In genomic region chr9:4740373-4740622, GRCh38 we compare ENCODE assay signal across 8 cellular contexts. TPM values are rescaled to one million over a fixed set of nuclear protein-coding genes. Genes with fewer than 3 reads are reported as not detected.
DNase-seq lines count a peak whose midpoint lies in the region; ATAC-seq, FAIRE-seq and TF ChIP-seq lines count a peak whose summit lies in the region.

No MANE protein-coding gene starts in this region.

- peak overlapping the region; percentile 90 for H2AFZ ChIP-seq in keratinocyte (ENCODE audit: control insufficient read depth, low read length)

- no peaks in the 10 kb centered on the region for H3K36me3 ChIP-seq in keratinocyte (ENCODE audit: control insufficient read depth in 2 of 2, extremely low read depth in 1 of 2, insufficient read depth in 2 of 2, low read length in 2 of 2)

- H3K36me3 Mint-ChIP-seq in activated T-cell treated with anti-CD3 and anti-CD28 coated beads, Interleukin-2, amount 50 U/mL, for 72 hours (ENCODE audit: insufficient read depth in 2 of 2) = peaks cover 6 to 7% of the 10 kb centered on the region in 2 donors
- peaks cover 9 to 15% of the 10 kb centered on the region in 2 donors for H3K36me3 Mint-ChIP-seq in activated naive CD4-positive, alpha-beta T cell treated with anti-CD3 and anti-CD28 coated beads, Interleukin-2, amount 50 U/mL, for 72 hours

- peak overlapping the region; percentile 87 to 94 for H3K4me3 Mint-ChIP-seq in activated T-cell treated with anti-CD3 and anti-CD28 coated beads, Interleukin-2, amount 50 U/mL, for 72 hours

- no peaks in the 10 kb centered on the region for H3K27me3 ChIP-seq in keratinocyte (ENCODE audit: control insufficient read depth, extremely low read depth, insufficient read depth, low read length)

- peaks cover 1 to 3% of the 10 kb centered on the region in 2 donors for H3K9me3 Mint-ChIP-seq in activated T-cell treated with anti-CD3 and anti-CD28 coated beads, Interleukin-2, amount 50 U/mL, for 72 hours
- H3K9me3 Mint-ChIP-seq in activated naive CD4-positive, alpha-beta T cell treated with anti-CD3 and anti-CD28 coated beads, Interleukin-2, amount 50 U/mL, for 72 hours = no peaks in the 10 kb centered on the region

- peaks cover 46% of the 10 kb centered on the region for H3K4me1 Mint-ChIP-seq in activated T-cell treated with anti-CD3 and anti-CD28 coated beads, Interleukin-2, amount 50 U/mL, for 72 hours (ENCODE audit: low read depth)

- peak overlapping the region; percentile 85 for H3K27ac ChIP-seq in keratinocyte (ENCODE audit: control insufficient read depth, insufficient read depth, low read length)

- FAIRE-seq in keratinocyte (lab: Jason Lieb, UNC) = no peak

- dilution Hi-C loops in keratinocyte (cut with MboI; ENCODE audit: extremely low pct_ligation_motif_present, low sequenced_read_pairs) = no loop called here

- H3K9ac ChIP-seq in keratinocyte (ENCODE audit: control insufficient read depth, extremely low read depth, insufficient read depth, low read length) = peak overlapping the region; percentile 85

- peaks cover 41% of the 10 kb centered on the region for H3K79me2 ChIP-seq in keratinocyte (ENCODE audit: control insufficient read depth, insufficient read depth, low read length)

- no peaks in the 10 kb centered on the region for H3K9me3 ChIP-seq in keratinocyte (ENCODE audit: control insufficient read depth, low read depth, low read length)

- H3K4me3 ChIP-seq in keratinocyte (ENCODE audit: control insufficient read depth in 2 of 3, extremely low read depth in 1 of 3, insufficient read depth in 2 of 3, low read depth in 1 of 3, low read length in 3 of 3) = peak overlapping the region; percentile 71 to 83 (median 77)

- no peak for TF ChIP-seq CTCF in keratinocyte (optimal IDR thresholded peaks at IDR 0.05 in 1 of 3, IDR thresholded peaks at IDR 0.05 in 1 of 3, conservative IDR thresholded peaks at IDR 0.05 in 1 of 3; ENCODE audit: extremely low read depth in 1 of 3, insufficient read depth in 2 of 3, low read length in 3 of 3)

- no peaks in the 10 kb centered on the region for H4K20me1 ChIP-seq in keratinocyte (ENCODE audit: control insufficient read depth, extremely low read depth, insufficient read depth, low read length)

- peak overlapping the region; percentile 97 for H3K27ac Mint-ChIP-seq in activated T-cell treated with anti-CD3 and anti-CD28 coated beads, Interleukin-2, amount 50 U/mL, for 72 hours
- peak overlapping the region; percentile 93 to 95 for H3K27ac Mint-ChIP-seq in activated naive CD4-positive, alpha-beta T cell treated with anti-CD3 and anti-CD28 coated beads, Interleukin-2, amount 50 U/mL, for 72 hours

- H3K4me1 ChIP-seq in keratinocyte (ENCODE audit: control insufficient read depth, extremely low read depth, insufficient read depth, low read length) = peaks cover 23% of the 10 kb centered on the region

- no peak for ATAC-seq in activated T-cell treated with anti-CD3 and anti-CD28 coated beads, Interleukin-2, amount 50 U/mL, for 72 hours (replicated peaks in 1 of 2)
- no peak for ATAC-seq in activated naive CD4-positive, alpha-beta T cell treated with anti-CD3 and anti-CD28 coated beads, Interleukin-2, amount 50 U/mL, for 72 hours
- ATAC-seq in HG02970 (IDR thresholded peaks at IDR 0.05; ENCODE audit: low FRiP score, unreplicated experiment) = no peak

- H3K4me2 ChIP-seq in keratinocyte (ENCODE audit: control insufficient read depth, extremely low read depth, insufficient read depth, low read depth, low read length) = peak overlapping the region; percentile 83

- H3K9me1 ChIP-seq in keratinocyte (ENCODE audit: control insufficient read depth, extremely low read depth, insufficient read depth, low read length) = no peaks in the 10 kb centered on the region

- no peaks in the 10 kb centered on the region for H3K27me3 Mint-ChIP-seq in activated T-cell treated with anti-CD3 and anti-CD28 coated beads, Interleukin-2, amount 50 U/mL, for 72 hours (ENCODE audit: low read depth)

- DNase-seq in activated T-cell treated with anti-CD3 and anti-CD28 coated beads, Interleukin-2, amount 50 U/mL, for 72 hours = no peak
- no peak for DNase-seq in activated T-cell treated with anti-CD3 and anti-CD28 coated beads, Interleukin-2, amount 50 U/mL, for 48 hours
- DNase-seq in activated naive CD4-positive, alpha-beta T cell treated with anti-CD3 and anti-CD28 coated beads, Interleukin-2, amount 50 U/mL, for 72 hours (ENCODE audit: low spot score in 2 of 2) = no peak
- DNase-seq in keratinocyte (ENCODE audit: low read depth, low spot score) (no peak), superior temporal gyrus (ENCODE audit: extremely low spot score) (peak; percentile 56), epidermal melanocyte (ENCODE audit: insufficient read length, low spot score) (no peak)
- DNase-seq in activated CD4-positive, CD25-positive, alpha-beta regulatory T cell (lab: John Stamatoyannopoulos, UW) = no peak

RNA-seq across cellular contexts. Expression of gene AK3, which starts 0.7 kb away (rescaled TPM):
- 10 to 100 TPM; 36.9 to 37.1 TPM for total RNA-seq in activated T-cell treated with anti-CD3 and anti-CD28 coated beads, Interleukin-2, amount 50 U/mL, for 72 hours
- total RNA-seq in activated naive CD4-positive, alpha-beta T cell treated with anti-CD3 and anti-CD28 coated beads, Interleukin-2, amount 50 U/mL, for 72 hours = 10 to 100 TPM; 37.5 to 44.9 TPM
- 28.5 to 45.8 TPM (median 37.6 TPM) in 3 replicates for polyA plus RNA-seq in keratinocyte
- polyA plus RNA-seq in keratinocyte (2011; ENCODE audit: low read depth) = 21.6 TPM
- 37.0 and 60.6 TPM in 2 replicates for polyA plus RNA-seq in keratinocyte (2011; cell fraction: cytosol; rRNA removed)
- 21.2 and 22.8 TPM in 2 replicates for polyA plus RNA-seq in keratinocyte (2011; cell fraction: nucleus; rRNA removed)
- polyA plus RNA-seq in keratinocyte (2012; ENCODE audit: low replicate concordance) = 32.1 and 40.5 TPM in 2 replicates
- polyA minus RNA-seq in keratinocyte = 11.9 to 20.8 TPM (median 18.3 TPM) in 3 replicates
- polyA minus RNA-seq in keratinocyte (2011; cell fraction: cytosol; rRNA and poly(A)+ RNA removed) = 66.0 TPM
- polyA minus RNA-seq in keratinocyte (2011; cell fraction: nucleus; rRNA and poly(A)+ RNA removed) = 12.0 and 17.7 TPM in 2 replicates

RNA-seq across cellular contexts. Expression of gene RCL1, which starts 52.4 kb away (rescaled TPM):
- total RNA-seq in activated T-cell treated with anti-CD3 and anti-CD28 coated beads, Interleukin-2, amount 50 U/mL, for 72 hours = 10 to 100 TPM; 29.7 to 38.8 TPM
- 10 to 100 TPM; 18.2 to 32.0 TPM for total RNA-seq in activated naive CD4-positive, alpha-beta T cell treated with anti-CD3 and anti-CD28 coated beads, Interleukin-2, amount 50 U/mL, for 72 hours
- 13.7 to 21.0 TPM (median 16.6 TPM) in 3 replicates for polyA plus RNA-seq in keratinocyte
- 21.1 TPM for polyA plus RNA-seq in keratinocyte (2011; ENCODE audit: low read depth)
- 18.2 and 21.6 TPM in 2 replicates for polyA plus RNA-seq in keratinocyte (2011; cell fraction: cytosol; rRNA removed)
- polyA plus RNA-seq in keratinocyte (2011; cell fraction: nucleus; rRNA removed) = 29.8 and 32.5 TPM in 2 replicates
- polyA plus RNA-seq in keratinocyte (2012; ENCODE audit: low replicate concordance) = 15.4 and 23.0 TPM in 2 replicates
- 20.6 to 25.4 TPM (median 22.2 TPM) in 3 replicates for polyA minus RNA-seq in keratinocyte
- 9.0 TPM for polyA minus RNA-seq in keratinocyte (2011; cell fraction: cytosol; rRNA and poly(A)+ RNA removed)
- 15.4 and 18.4 TPM in 2 replicates for polyA minus RNA-seq in keratinocyte (2011; cell fraction: nucleus; rRNA and poly(A)+ RNA removed)
